In the genomic region with DNA sequence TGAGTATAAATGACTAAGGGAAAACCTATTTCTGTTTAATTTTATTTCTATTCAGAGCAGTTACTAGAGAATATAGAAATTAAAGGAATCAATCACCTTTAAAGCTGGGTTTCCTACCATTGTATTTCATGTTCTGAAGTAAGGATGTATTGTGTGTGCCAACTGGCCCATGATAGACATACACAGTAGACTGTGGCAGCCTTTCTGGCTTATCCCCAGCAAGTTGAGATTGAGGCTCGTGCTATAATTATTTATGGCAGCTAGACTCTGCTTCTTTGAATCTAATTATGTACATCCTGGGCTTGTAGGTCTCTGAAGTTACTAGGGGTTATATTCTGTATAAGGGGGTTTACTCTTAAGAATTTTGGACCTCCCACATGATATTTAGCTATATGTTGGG, we compare ENCODE assay signal across 24 cellular contexts. TPM values are rescaled to one million over a fixed set of nuclear protein-coding genes. Genes with fewer than 3 reads are reported as not detected.
DNase-seq lines count a peak whose midpoint lies in the region; ATAC-seq, FAIRE-seq and TF ChIP-seq lines count a peak whose summit lies in the region.
"Had no signal": no experiment of that assay in that cellular context is flagged by ENCODE, and none has a peak within 500 bp of the region (broad histone marks: within the 10 kb centered on the region; RNA-seq: fewer than 3 reads in every experiment).

No MANE protein-coding gene starts in this region.

- CTCF ChIA-PET in activated CD8-positive, alpha-beta T cell treated with anti-CD3 and anti-CD28 coated beads for 36 hours (lab: Charles Lee), result interaction anchor here (1.2 kb wide), 2 partner anchors 9 to 10 kb away, joined by 3 to 4 read pairs; no protein-coding TSS in a partner anchor
- CTCF ChIA-PET in activated CD8-positive, alpha-beta T cell treated with anti-CD3 and anti-CD28 coated beads, Interleukin-2, amount 10 ng/mL, durations not matched to agents 7 days and 5 days (lab: Charles Lee), result no interaction called here

- no peak for TF ChIP-seq CTCF in activated CD8-positive, alpha-beta T cell treated with anti-CD3 and anti-CD28 coated beads for 36 hours (IDR thresholded peaks at IDR 0.05)
- no peak for TF ChIP-seq CTCF in psoas muscle (IDR thresholded peaks at IDR 0.05)

- 12 to 22% (median 16%) methylated on average over 1 of the region's 1 CpG for WGBS in psoas muscle, 3 donors

- H3K4me3 ChIP-seq in psoas muscle, result no peak overlapping the region
- H3K4me3 ChIP-seq: coronary artery, esophagus squamous epithelium, gastroesophageal sphincter, lung had no signal

- DNase-seq in activated CD8-positive, alpha-beta T cell treated with anti-CD3 and anti-CD28 coated beads for 36 hours, result no peak
- DNase-seq in activated CD8-positive, alpha-beta T cell treated with anti-CD3 and anti-CD28 coated beads, Interleukin-2, amount 10 ng/mL, durations not matched to agents 7 days and 5 days, result no peak
- no peak for DNase-seq in GM12892 (ENCODE audit: insufficient read length)
- DNase-seq in cerebellum (ENCODE audit: low spot score), result peak; percentile 7
- DNase-seq in psoas muscle, result no peak
- DNase-seq in GM19240 (ENCODE audit: insufficient read length, low spot score), result no peak
- DNase-seq in activated effector memory CD4-positive, alpha-beta T cell treated with anti-CD3 and anti-CD28 coated beads, Interleukin-2, amount 50 U/mL, for 16 hours, result no peak
- DNase-seq in OCI-M1 (lab: John Stamatoyannopoulos, UW), result no peak
- DNase-seq: ACHN; activated T-cell treated with anti-CD3 and anti-CD28 coated beads, Interleukin-2, amount 50 U/mL, for 4 hours; EL; endodermal cell; esophagus squamous epithelium; NCI-H187 treated with DMSO at 0.1 percent for 48 hours; NCI-H226; occipital lobe; WERI-Rb-1 had no signal

- H3K27ac ChIP-seq in psoas muscle, result peak overlapping the region; percentile 11
- H3K27ac ChIP-seq: coronary artery, esophagus squamous epithelium, gastroesophageal sphincter, WERI-Rb-1 had no signal

- POLR2A ChIA-PET in activated CD8-positive, alpha-beta T cell treated with anti-CD3 and anti-CD28 coated beads for 36 hours (lab: Charles Lee), result interaction anchor here (1.1 to 1.2 kb wide), 2 partner anchors 9 to 44 kb away, joined by 3 to 6 read pairs; a partner anchor contains a TSS
- POLR2A ChIA-PET in activated CD8-positive, alpha-beta T cell treated with anti-CD3 and anti-CD28 coated beads, Interleukin-2, amount 10 ng/mL, durations not matched to agents 7 days and 5 days (lab: Charles Lee), result no interaction called here

- no peak overlapping the region for H3K4me3 Mint-ChIP-seq in activated CD8-positive, alpha-beta T cell treated with anti-CD3 and anti-CD28 coated beads for 36 hours
- H3K4me3 Mint-ChIP-seq in activated CD8-positive, alpha-beta T cell treated with anti-CD3 and anti-CD28 coated beads, Interleukin-2, amount 10 ng/mL, durations not matched to agents 7 days and 5 days, result no peak overlapping the region
- H3K4me3 Mint-ChIP-seq: activated T-cell treated with anti-CD3 and anti-CD28 coated beads, Interleukin-2, amount 50 U/mL, for 4 hours; endodermal cell; type B pancreatic cell had no signal

- H3K27me3 ChIP-seq in psoas muscle (ENCODE audit: insufficient read depth in 3 of 3, low read length in 2 of 3), result no peaks in the 10 kb centered on the region
- H3K27me3 ChIP-seq: esophagus squamous epithelium, gastroesophageal sphincter had no signal

- TF ChIP-seq POLR2A in GM12892 (IDR thresholded peaks at IDR 0.05; ENCODE audit: low read depth, low read length), result no peak

- peaks cover 24% of the 10 kb centered on the region for H3K4me1 ChIP-seq in psoas muscle

- H3K36me3 ChIP-seq in psoas muscle (ENCODE audit: insufficient read depth in 1 of 2, low read depth in 1 of 2), result peaks cover 0 to 3% of the 10 kb centered on the region in 2 donors
- H3K36me3 ChIP-seq: gastroesophageal sphincter had no signal

- no peaks in the 10 kb centered on the region for H3K27me3 Mint-ChIP-seq in activated CD8-positive, alpha-beta T cell treated with anti-CD3 and anti-CD28 coated beads for 36 hours
- no peaks in the 10 kb centered on the region for H3K27me3 Mint-ChIP-seq in activated CD8-positive, alpha-beta T cell treated with anti-CD3 and anti-CD28 coated beads, Interleukin-2, amount 10 ng/mL, durations not matched to agents 7 days and 5 days (ENCODE audit: low read depth)
- H3K27me3 Mint-ChIP-seq: brain, type B pancreatic cell had no signal

- peak overlapping the region; percentile 80 for H3K27ac Mint-ChIP-seq in activated CD8-positive, alpha-beta T cell treated with anti-CD3 and anti-CD28 coated beads for 36 hours
- H3K27ac Mint-ChIP-seq in activated CD8-positive, alpha-beta T cell treated with anti-CD3 and anti-CD28 coated beads, Interleukin-2, amount 10 ng/mL, durations not matched to agents 7 days and 5 days, result no peak overlapping the region
- H3K27ac Mint-ChIP-seq: endodermal cell, type B pancreatic cell had no signal

- peak; percentile 9 for FAIRE-seq in GM12892 (lab: Jason Lieb, UNC)
- FAIRE-seq: D721Med, keratinocyte had no signal

- no peaks in the 10 kb centered on the region for H3K9me3 Mint-ChIP-seq in activated CD8-positive, alpha-beta T cell treated with anti-CD3 and anti-CD28 coated beads for 36 hours
- no peaks in the 10 kb centered on the region for H3K9me3 Mint-ChIP-seq in activated CD8-positive, alpha-beta T cell treated with anti-CD3 and anti-CD28 coated beads, Interleukin-2, amount 10 ng/mL, durations not matched to agents 7 days and 5 days (ENCODE audit: insufficient read depth)
- H3K9me3 Mint-ChIP-seq: activated T-cell treated with anti-CD3 and anti-CD28 coated beads, Interleukin-2, amount 50 U/mL, for 4 hours; endodermal cell; type B pancreatic cell had no signal

- ATAC-seq in activated CD8-positive, alpha-beta T cell treated with anti-CD3 and anti-CD28 coated beads for 36 hours, result no peak
- no peak for ATAC-seq in activated CD8-positive, alpha-beta T cell treated with anti-CD3 and anti-CD28 coated beads, Interleukin-2, amount 10 ng/mL, durations not matched to agents 7 days and 5 days
- ATAC-seq in psoas muscle, result peak in 3 of 4 donors; percentile 51 to 88 (median 85)
- ATAC-seq: activated T-cell treated with anti-CD3 and anti-CD28 coated beads, Interleukin-2, amount 50 U/mL, for 4 hours; gastroesophageal sphincter had no signal

- intact Hi-C loops in activated CD8-positive, alpha-beta T cell treated with anti-CD3 and anti-CD28 coated beads for 36 hours (cut with micrococcal nuclease), result loop anchor here (5.0 kb wide), 1 partner anchor 42 kb away; a partner anchor contains a TSS
- intact Hi-C loops in psoas muscle (cut with DNase I), result loop anchor here in 1 of 2 donors (1.0 to 2.0 kb wide), 2 partner anchors 12 to 39 kb away; no protein-coding TSS in a partner anchor

- H3K36me3 Mint-ChIP-seq in activated CD8-positive, alpha-beta T cell treated with anti-CD3 and anti-CD28 coated beads for 36 hours (ENCODE audit: low read depth), result peaks cover 33% of the 10 kb centered on the region
- H3K36me3 Mint-ChIP-seq in activated CD8-positive, alpha-beta T cell treated with anti-CD3 and anti-CD28 coated beads, Interleukin-2, amount 10 ng/mL, durations not matched to agents 7 days and 5 days (ENCODE audit: low read depth), result peaks cover 22% of the 10 kb centered on the region

- peaks cover 73% of the 10 kb centered on the region for H3K4me1 Mint-ChIP-seq in activated CD8-positive, alpha-beta T cell treated with anti-CD3 and anti-CD28 coated beads for 36 hours (ENCODE audit: low read depth)
- peaks cover 19% of the 10 kb centered on the region for H3K4me1 Mint-ChIP-seq in activated CD8-positive, alpha-beta T cell treated with anti-CD3 and anti-CD28 coated beads, Interleukin-2, amount 10 ng/mL, durations not matched to agents 7 days and 5 days (ENCODE audit: low read depth)

- H3K9me3 ChIP-seq in psoas muscle, result no peaks in the 10 kb centered on the region
- H3K9me3 ChIP-seq: esophagus squamous epithelium, gastroesophageal sphincter had no signal

RNA-seq across cellular contexts. Expression of a gene that starts 44.4 kb away (rescaled TPM):
- 10 to 100 TPM; 76.4 to 78.3 TPM for total RNA-seq in activated CD8-positive, alpha-beta T cell treated with anti-CD3 and anti-CD28 coated beads for 36 hours
- 10 to 100 TPM; 48.5 to 50.7 TPM for total RNA-seq in activated CD8-positive, alpha-beta T cell treated with anti-CD3 and anti-CD28 coated beads, Interleukin-2, amount 10 ng/mL, durations not matched to agents 7 days and 5 days
- 32.4 TPM for polyA plus RNA-seq in GM12892 (2012; ENCODE audit: missing spikeins)
- total RNA-seq in cerebellum, result 146 TPM
- total RNA-seq in psoas muscle, result 10 to 100 TPM; 16.7 to 21.3 (median 17.1) TPM
- 1 to 10 TPM; 1.9 to 6.8 (median 2.1) TPM for polyA plus RNA-seq in psoas muscle

Comparison
In these comparisons a context has a peak if more than half of its experiments do, and no peak if none do; other contexts are left out.
1. ATAC-seq: peak in psoas muscle (3 of 4); none in activated CD8-positive, alpha-beta T cell treated with anti-CD3 and anti-CD28 coated beads for 36 hours (single experiment) and activated CD8-positive, alpha-beta T cell treated with anti-CD3 and anti-CD28 coated beads, Interleukin-2, amount 10 ng/mL, durations not matched to agents 7 days and 5 days (single experiment).